ENCODE assay signal across 1 cellular context in genomic region chr14:24430143-24430681, GRCh38.
TF ChIP-seq lines count a peak whose summit lies in the region.

No MANE protein-coding gene starts in this region.

TF ChIP-seq in HepG2, 621 proteins besides CTCF, POLR2A, EP300 and RAD21 (continued from another document and continues in another):
- TF ChIP-seq ZNF574 (CRISPR knock-in tag; IDR thresholded peaks at IDR 0.05) (no peak), SIN3A (IDR thresholded peaks at IDR 0.05; ENCODE audit: borderline replicate concordance, low read depth, low read length) (peak; percentile 84; the same call in 1 of the 2 replicates), ZNF550 (CRISPR knock-in tag; IDR thresholded peaks at IDR 0.05; ENCODE audit: borderline replicate concordance) (0 out of 2 replicates have a peak, but pooled peaks have one; percentile 39), JARID2 (CRISPR knock-in tag; IDR thresholded peaks at IDR 0.05; ENCODE audit: insufficient replicate concordance) (peak; percentile 30), NCOA1 (CRISPR knock-in tag; IDR thresholded peaks at IDR 0.05) (no peak), ZNF496 (CRISPR knock-in tag; IDR thresholded peaks at IDR 0.05; ENCODE audit: insufficient replicate concordance) (no peak), IRX3 (CRISPR knock-in tag; IDR thresholded peaks at IDR 0.05; ENCODE audit: borderline replicate concordance, low read depth) (peak; percentile 8; the same call in 1 of the 2 replicates), ZBED4 (CRISPR knock-in tag; IDR thresholded peaks at IDR 0.05; ENCODE audit: borderline replicate concordance) (peak; percentile 80; the same call in 1 of the 2 replicates), PTBP1 (IDR thresholded peaks at IDR 0.05; ENCODE audit: low read depth, low read length, poor library complexity, severe bottlenecking) (no peak), TMF1 (CRISPR knock-in tag; IDR thresholded peaks at IDR 0.05; ENCODE audit: low read depth) (peak; percentile 84; the same call in 1 of the 2 replicates), ZNF777 (CRISPR knock-in tag; IDR thresholded peaks at IDR 0.05) (peak; percentile 94), POLR2AphosphoS5 (IDR thresholded peaks at IDR 0.05; ENCODE audit: low read depth, low read length) (peak; percentile 22; the same call in 1 of the 2 replicates), ZNF556 (CRISPR knock-in tag; IDR thresholded peaks at IDR 0.05; ENCODE audit: borderline replicate concordance) (no peak), ZNF740 (CRISPR knock-in tag; IDR thresholded peaks at IDR 0.05) (peak; percentile 69; the same call in 1 of the 2 replicates), BRD4 (CRISPR knock-in tag; IDR thresholded peaks at IDR 0.05) (0 out of 2 replicates have a peak, but pooled peaks have one; percentile 23), FOSL2 (CRISPR knock-in tag; IDR thresholded peaks at IDR 0.05) (peak; percentile 44; the same call in 1 of the 2 replicates), SMAD3 (CRISPR knock-in tag; IDR thresholded peaks at IDR 0.05) (no peak), HIC2 (CRISPR knock-in tag; IDR thresholded peaks at IDR 0.05; ENCODE audit: low read depth) (no peak), ZNF704 (CRISPR knock-in tag; IDR thresholded peaks at IDR 0.05; ENCODE audit: borderline replicate concordance) (no peak), ZNF720 (CRISPR knock-in tag; IDR thresholded peaks at IDR 0.05) (no peak), LCORL (IDR thresholded peaks at IDR 0.05) (no peak), LCORL (CRISPR knock-in tag; IDR thresholded peaks at IDR 0.05) (0 out of 2 replicates have a peak, but pooled peaks have one; percentile 15), ZNF557 (CRISPR knock-in tag; IDR thresholded peaks at IDR 0.05) (0 out of 2 replicates have a peak, but pooled peaks have one; percentile 59), CBX5 (CRISPR knock-in tag; IDR thresholded peaks at IDR 0.05; ENCODE audit: borderline replicate concordance) (peak; percentile 61; the same call in 1 of the 2 replicates), FOXK2 (IDR thresholded peaks at IDR 0.05) (peak; percentile 50; the same call in 1 of the 2 replicates), HNF4A (CRISPR knock-in tag; IDR thresholded peaks at IDR 0.05) (no peak), ZNF639 (CRISPR knock-in tag; conservative IDR thresholded peaks at IDR 0.05) (no peak), E2F5 (CRISPR knock-in tag; conservative IDR thresholded peaks at IDR 0.05) (0 out of 2 replicates have a peak, but pooled peaks have one; percentile 35), MED1 (CRISPR knock-in tag; IDR thresholded peaks at IDR 0.05) (no peak), ZNF619 (CRISPR knock-in tag; IDR thresholded peaks at IDR 0.05) (no peak), STAT6 (CRISPR knock-in tag; IDR thresholded peaks at IDR 0.05; ENCODE audit: borderline replicate concordance) (no peak; the same call in 1 of the 2 replicates), ZNF749 (CRISPR knock-in tag; IDR thresholded peaks at IDR 0.05; ENCODE audit: borderline replicate concordance) (no peak), HOMEZ (CRISPR knock-in tag; IDR thresholded peaks at IDR 0.05; ENCODE audit: low read depth) (peak; percentile 25; the same call in 1 of the 2 replicates), ZNF652 (CRISPR knock-in tag; IDR thresholded peaks at IDR 0.05; ENCODE audit: borderline replicate concordance, low read depth) (peak; percentile 36; the same call in 1 of the 2 replicates), ATF3 (CRISPR knock-in tag; IDR thresholded peaks at IDR 0.05) (no peak), SIN3B (IDR thresholded peaks at IDR 0.05; ENCODE audit: low read length) (peak; percentile 35; the same call in 1 of the 2 replicates), ZNF788 (CRISPR knock-in tag; IDR thresholded peaks at IDR 0.05; ENCODE audit: borderline replicate concordance) (no peak), TCF12 (IDR thresholded peaks at IDR 0.05) (no peak), TCF12 (CRISPR knock-in tag; IDR thresholded peaks at IDR 0.05) (0 out of 2 replicates have a peak, but pooled peaks have one; percentile 19)
